In genomic region chr7:26759108-26759507, GRCh38 we compare ENCODE assay signal across 17 cellular contexts.
DNase-seq lines count a peak whose midpoint lies in the region; ATAC-seq and TF ChIP-seq lines count a peak whose summit lies in the region.
"Had no signal": no experiment of that assay in that cellular context is flagged by ENCODE, and none has a peak within 500 bp of the region (broad histone marks: within the 10 kb centered on the region; RNA-seq: fewer than 3 reads in every experiment).

No MANE protein-coding gene starts in this region.

- H3K4me3 ChIP-seq in foreskin fibroblast (ENCODE audit: low read depth in 1 of 2, low read length in 2 of 2): no peak overlapping the region

- H3K4me3 Mint-ChIP-seq in activated T-cell treated with anti-CD3 and anti-CD28 coated beads, Interleukin-2, amount 50 U/mL, for 72 hours: no peak overlapping the region
- H3K4me3 Mint-ChIP-seq: CD4-positive, CD25-positive, alpha-beta regulatory T cell; CD8-positive, alpha-beta memory T cell; H9 had no signal

- H3K27ac Mint-ChIP-seq in activated T-cell treated with anti-CD3 and anti-CD28 coated beads, Interleukin-2, amount 50 U/mL, for 72 hours: no peak overlapping the region
- H3K27ac Mint-ChIP-seq: CD4-positive, CD25-positive, alpha-beta regulatory T cell; CD8-positive, alpha-beta memory T cell; H9 had no signal

- no peak for TF ChIP-seq CTCF in foreskin fibroblast (IDR thresholded peaks at IDR 0.05; ENCODE audit: low read depth, low read length)

- no peaks in the 10 kb centered on the region for H3K9me3 Mint-ChIP-seq in activated T-cell treated with anti-CD3 and anti-CD28 coated beads, Interleukin-2, amount 50 U/mL, for 72 hours

- H3K27me3 Mint-ChIP-seq in activated T-cell treated with anti-CD3 and anti-CD28 coated beads, Interleukin-2, amount 50 U/mL, for 72 hours (ENCODE audit: low read depth): peaks cover under 1% of the 10 kb centered on the region
- H3K27me3 Mint-ChIP-seq: CD4-positive, CD25-positive, alpha-beta regulatory T cell; CD8-positive, alpha-beta memory T cell had no signal

- DNase-seq in DMS53 treated with DMSO at 0.1 percent for 48 hours (lab: John Stamatoyannopoulos, UW; ENCODE audit: unreplicated experiment) (peak; percentile 88), NCI-H524 treated with DMSO at 0.1 percent for 48 hours (lab: John Stamatoyannopoulos, UW) (peak; percentile 58), SW480 (ENCODE audit: low spot score) (no peak), NCI-H748 (lab: John Stamatoyannopoulos, UW; ENCODE audit: unreplicated experiment) (no peak), foreskin fibroblast (no peak)
- DNase-seq in activated T-cell treated with anti-CD3 and anti-CD28 coated beads, Interleukin-2, amount 50 U/mL, for 72 hours: no peak
- DNase-seq: ACHN; BE2C; C1 segment of cervical spinal cord; CD4-positive, CD25-positive, alpha-beta regulatory T cell; CD8-positive, alpha-beta memory T cell; COR-L47; DMS153; GOT3; H9; KG1 had no signal

- ATAC-seq in esophagus mucosa: peak; percentile 80
- no peak for ATAC-seq in activated T-cell treated with anti-CD3 and anti-CD28 coated beads, Interleukin-2, amount 50 U/mL, for 72 hours (replicated peaks in 1 of 2)

- H3K36me3 Mint-ChIP-seq in activated T-cell treated with anti-CD3 and anti-CD28 coated beads, Interleukin-2, amount 50 U/mL, for 72 hours (ENCODE audit: insufficient read depth in 2 of 2): no peaks in the 10 kb centered on the region

- no peaks in the 10 kb centered on the region for H3K4me1 Mint-ChIP-seq in activated T-cell treated with anti-CD3 and anti-CD28 coated beads, Interleukin-2, amount 50 U/mL, for 72 hours (ENCODE audit: low read depth)
- H3K4me1 Mint-ChIP-seq: CD8-positive, alpha-beta memory T cell; H9 had no signal

Comparison
In these comparisons a context has a peak if more than half of its experiments do, and no peak if none do; other contexts are left out.
1. DNase-seq: peak in DMS53 treated with DMSO at 0.1 percent for 48 hours (single experiment) and NCI-H524 treated with DMSO at 0.1 percent for 48 hours (single experiment); none in SW480 (single experiment), NCI-H748 (single experiment), activated T-cell treated with anti-CD3 and anti-CD28 coated beads, Interleukin-2, amount 50 U/mL, for 72 hours (0 of 2) and foreskin fibroblast (0 of 2).